ENCODE assay signal across 18 cellular contexts in the genomic region with DNA sequence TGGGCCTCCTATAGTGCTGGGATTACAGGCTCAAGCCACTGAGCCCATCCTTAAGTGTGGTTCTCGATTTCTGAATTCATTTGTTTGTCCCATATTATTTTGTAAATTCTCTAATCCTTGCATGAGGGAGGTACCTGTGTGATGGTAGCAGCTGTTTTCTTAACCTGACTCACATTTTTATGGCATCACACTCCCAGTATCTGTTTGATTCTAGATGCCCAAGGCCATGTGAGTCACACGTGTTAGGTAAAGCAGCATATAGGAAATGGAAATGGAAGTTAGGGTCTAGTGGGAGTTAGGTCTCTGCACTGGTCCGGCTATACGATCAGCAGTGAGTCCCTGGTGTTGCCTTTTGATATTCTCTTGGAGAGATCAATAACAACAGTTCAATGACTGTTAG.
DNase-seq lines count a peak whose midpoint lies in the region; ATAC-seq and TF ChIP-seq lines count a peak whose summit lies in the region.
"Had no signal": no experiment of that assay in that cellular context is flagged by ENCODE, and none has a peak within 500 bp of the region (broad histone marks: within the 10 kb centered on the region; RNA-seq: fewer than 3 reads in every experiment).

No MANE protein-coding gene starts in this region.

- POLR2A ChIA-PET in RWPE1 (lab: Yijun Ruan, JAX; ENCODE audit: low non-redundant PET): no interaction called here

- no peak for TF ChIP-seq CTCF in RWPE1 (conservative IDR thresholded peaks at IDR 0.05; ENCODE audit: low read depth)
- no peak for TF ChIP-seq CTCF in foreskin keratinocyte (conservative IDR thresholded peaks at IDR 0.05)

- ATAC-seq in foreskin keratinocyte: peak; percentile 99

- H3K27ac ChIP-seq in RWPE1 (no peak overlapping the region), foreskin keratinocyte (peak overlapping the region; percentile 78)
- H3K27ac ChIP-seq: BLaER1 had no signal

- CTCF ChIA-PET in RWPE1 (lab: Yijun Ruan, JAX): no interaction called here

- H3K27me3 ChIP-seq in foreskin keratinocyte: no peaks in the 10 kb centered on the region
- H3K27me3 ChIP-seq: BLaER1 had no signal

- peaks cover 16% of the 10 kb centered on the region for H3K4me1 ChIP-seq in foreskin keratinocyte
- H3K4me1 ChIP-seq: BLaER1 had no signal

- peak; percentile 49 for DNase-seq in Daoy (ENCODE audit: low read depth)
- DNase-seq in HPDE6-E6E7 (ENCODE audit: extremely low spot score): peak; percentile 43
- DNase-seq in RWPE1 (ENCODE audit: low spot score): peak; percentile 64
- DNase-seq in foreskin keratinocyte: peak; percentile 87 to 95
- DNase-seq in putamen (ENCODE audit: low spot score): no peak
- DNase-seq in activated effector memory CD4-positive, alpha-beta T cell treated with Interleukin-2 at 50 U/mL for 16 hours: no peak
- no peak for DNase-seq in DMS79 (lab: John Stamatoyannopoulos, UW)
- DNase-seq in stimulated activated CD4-positive, alpha-beta T cell treated with anti-CD3 and anti-CD28 coated beads, Interleukin-2, amount 100 ng/mL, for 48 hours: no peak
- DNase-seq: CD8-positive, alpha-beta memory T cell; DMS79 treated with DMSO at 0.1 percent for 48 hours; Karpas-422; MV-4-11; NCI-H1417; NCI-H2029; NCI-H2171; NCI-H748 treated with DMSO at 0.1 percent for 48 hours; OCI-M1 had no signal

Comparison
In these comparisons a context has a peak if more than half of its experiments do, and no peak if none do; other contexts are left out.
1. DNase-seq: peak in Daoy (single experiment), HPDE6-E6E7 (single experiment), RWPE1 (single experiment) and foreskin keratinocyte (2 of 2); none in putamen (single experiment), activated effector memory CD4-positive, alpha-beta T cell treated with Interleukin-2 at 50 U/mL for 16 hours (single experiment), DMS79 (single experiment) and stimulated activated CD4-positive, alpha-beta T cell treated with anti-CD3 and anti-CD28 coated beads, Interleukin-2, amount 100 ng/mL, for 48 hours (0 of 2).